Comparison of ENCODE assay signal across 13 cellular contexts in the genomic region with DNA sequence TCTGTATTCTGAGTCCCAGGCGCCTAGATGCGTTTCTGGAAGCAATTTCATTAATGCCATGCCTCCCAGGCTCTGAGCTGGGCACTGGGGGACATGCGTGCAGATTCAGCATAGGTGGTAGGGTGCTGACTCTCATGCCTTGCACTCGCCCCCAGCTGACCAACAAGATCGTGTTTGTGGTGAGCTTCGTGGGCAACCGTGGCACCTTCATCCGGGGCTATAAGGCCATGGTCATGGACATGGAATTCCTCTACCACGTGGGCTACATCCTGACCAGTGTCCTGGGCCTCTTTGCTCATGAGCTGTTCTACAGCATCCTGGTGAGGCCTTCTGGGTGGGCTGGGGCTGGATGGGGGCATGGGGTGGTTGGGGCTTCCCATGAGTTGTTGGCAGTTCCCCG. TPM values are rescaled to one million over a fixed set of nuclear protein-coding genes. Genes with fewer than 3 reads are reported as not detected.
DNase-seq lines count a peak whose midpoint lies in the region; TF ChIP-seq lines count a peak whose summit lies in the region.
"Had no signal": no experiment of that assay in that cellular context is flagged by ENCODE, and none has a peak within 500 bp of the region (broad histone marks: within the 10 kb centered on the region; RNA-seq: fewer than 3 reads in every experiment).

No MANE protein-coding gene starts in this region.

- peaks cover 60% of the 10 kb centered on the region for H3K36me3 Mint-ChIP-seq in activated naive CD4-positive, alpha-beta T cell treated with anti-CD3 and anti-CD28 coated beads, Interleukin-2, amount 10 ng/mL, durations not matched to agents 7 days and 5 days

- H3K36me3 ChIP-seq in osteoblast (ENCODE audit: insufficient read depth, low read length): peaks cover 40% of the 10 kb centered on the region

- peaks cover 31% of the 10 kb centered on the region for H3K4me1 ChIP-seq in osteoblast (ENCODE audit: insufficient read depth, low read length)

- no peaks in the 10 kb centered on the region for H3K27me3 Mint-ChIP-seq in activated naive CD4-positive, alpha-beta T cell treated with anti-CD3 and anti-CD28 coated beads, Interleukin-2, amount 10 ng/mL, durations not matched to agents 7 days and 5 days

- no peaks in the 10 kb centered on the region for H3K9me3 ChIP-seq in osteoblast (ENCODE audit: low read depth, low read length)

- H4K20me1 ChIP-seq in osteoblast (ENCODE audit: insufficient read depth, low read length): no peaks in the 10 kb centered on the region

- no peaks in the 10 kb centered on the region for H3K27me3 ChIP-seq in osteoblast (ENCODE audit: insufficient read depth, low read length)

- DNase-seq in EL: peak; percentile 53
- DNase-seq in M059J (ENCODE audit: low read depth): peak; percentile 49
- DNase-seq in glomerular visceral epithelial cell (ENCODE audit: extremely low spot score): peak; percentile 59
- DNase-seq in osteoblast (ENCODE audit: insufficient read length, low spot score, missing footprints): peak; percentile 86
- DNase-seq in SKM-1 treated with dmso at 0.1 percent for 144 hours (lab: John Stamatoyannopoulos, UW; ENCODE audit: unreplicated experiment): no peak
- DNase-seq in activated naive CD4-positive, alpha-beta T cell treated with anti-CD3 and anti-CD28 coated beads, Interleukin-2, amount 10 ng/mL, durations not matched to agents 7 days and 5 days: no peak
- no peak for DNase-seq in cerebellum (ENCODE audit: low spot score)
- DNase-seq: NCI-H1417, NCI-H1930, NCI-H2171, NCI-H446 treated with DMSO at 0.1 percent for 48 hours, NCI-H748 treated with DMSO at 0.1 percent for 48 hours had no signal

- H3K4me2 ChIP-seq in osteoblast (ENCODE audit: insufficient read depth, low read length): no peak overlapping the region
- H3K4me2 ChIP-seq: KMS-11 had no signal

- H3K4me1 Mint-ChIP-seq in activated naive CD4-positive, alpha-beta T cell treated with anti-CD3 and anti-CD28 coated beads, Interleukin-2, amount 10 ng/mL, durations not matched to agents 7 days and 5 days: peaks cover 43% of the 10 kb centered on the region

- no peak overlapping the region for H3K27ac ChIP-seq in osteoblast (ENCODE audit: low read depth, low read length)
- H3K27ac ChIP-seq: KMS-11 had no signal

- H3K9me3 Mint-ChIP-seq in activated naive CD4-positive, alpha-beta T cell treated with anti-CD3 and anti-CD28 coated beads, Interleukin-2, amount 10 ng/mL, durations not matched to agents 7 days and 5 days: no peaks in the 10 kb centered on the region

- no peak overlapping the region for H3K27ac Mint-ChIP-seq in activated naive CD4-positive, alpha-beta T cell treated with anti-CD3 and anti-CD28 coated beads, Interleukin-2, amount 10 ng/mL, durations not matched to agents 7 days and 5 days

- CTCF ChIA-PET in activated naive CD4-positive, alpha-beta T cell treated with anti-CD3 and anti-CD28 coated beads, Interleukin-2, amount 10 ng/mL, durations not matched to agents 7 days and 5 days (lab: Charles Lee): interaction anchor here (1.0 to 1.1 kb wide), 2 partner anchors 20 to 21 kb away, joined by 3 to 4 read pairs; a partner anchor contains a TSS

- H3K79me2 ChIP-seq in osteoblast (ENCODE audit: insufficient read depth, low read length): no peaks in the 10 kb centered on the region

- no peak overlapping the region for H3K4me3 ChIP-seq in osteoblast (ENCODE audit: insufficient read depth, low read length)

- no peak for TF ChIP-seq CTCF in osteoblast (IDR thresholded peaks at IDR 0.05; ENCODE audit: extremely low read depth, low read depth, low read length)

- H3K4me3 Mint-ChIP-seq in activated naive CD4-positive, alpha-beta T cell treated with anti-CD3 and anti-CD28 coated beads, Interleukin-2, amount 10 ng/mL, durations not matched to agents 7 days and 5 days: no peak overlapping the region

- H2AFZ ChIP-seq in osteoblast (ENCODE audit: low read length): no peak overlapping the region

RNA-seq across cellular contexts. Expression of a gene that starts 21.6 kb away (rescaled TPM):
- total RNA-seq in M059J (2014; rRNA removed; shearing (Covaris generic)): 81.0 and 97.6 TPM in 2 replicates
- total RNA-seq in osteoblast (15.2 and 20.0 TPM in 2 replicates), cerebellum (26.4 TPM)

RNA-seq across cellular contexts. Expression of a gene that starts 56.8 kb away (rescaled TPM):
- 0.15 TPM in 1 of 2 replicates, not detected in the other for total RNA-seq in M059J (2014; rRNA removed; shearing (Covaris generic))
- total RNA-seq in osteoblast (under 0.01 and 0.29 TPM in 2 replicates), cerebellum (0.27 TPM)

Comparison
In these comparisons a context has a peak if more than half of its experiments do, and no peak if none do; other contexts are left out.
1. DNase-seq: peak in EL (single experiment), M059J (single experiment), glomerular visceral epithelial cell (single experiment) and osteoblast (single experiment); none in SKM-1 treated with dmso at 0.1 percent for 144 hours (single experiment), activated naive CD4-positive, alpha-beta T cell treated with anti-CD3 and anti-CD28 coated beads, Interleukin-2, amount 10 ng/mL, durations not matched to agents 7 days and 5 days (single experiment) and cerebellum (single experiment).